1 cellular context compared by ENCODE assay signal in genomic region chr20:31864521-31865400, GRCh38.
TF ChIP-seq lines count a peak whose summit lies in the region.

No MANE protein-coding gene starts in this region.

TF ChIP-seq in HepG2, 621 proteins besides CTCF, POLR2A, EP300 and RAD21:
- peak; percentile 96 for TF ChIP-seq CREB1 (IDR thresholded peaks at IDR 0.05)
- no peak for TF ChIP-seq CREB1 (CRISPR knock-in tag; IDR thresholded peaks at IDR 0.05)
- no peak for TF ChIP-seq ARNT (IDR thresholded peaks at IDR 0.05)
- TF ChIP-seq ATF7 (IDR thresholded peaks at IDR 0.05), result peak; percentile 99
- no peak for TF ChIP-seq ATF7 (CRISPR knock-in tag; IDR thresholded peaks at IDR 0.05)
- TF ChIP-seq ZNF629 (CRISPR knock-in tag; conservative IDR thresholded peaks at IDR 0.05), result 0 out of 2 replicates have a peak, but pooled peaks have one; percentile 15
